Comparison of ENCODE assay signal across 22 cellular contexts in genomic region chr9:105026451-105026850, GRCh38.
A peak's percentile ranks its signal among the peaks of the same experiment; 100 is the strongest.
DNase-seq lines count a peak whose midpoint lies in the region; ATAC-seq and TF ChIP-seq lines count a peak whose summit lies in the region.
"Had no signal": no experiment of that assay in that cellular context is flagged by ENCODE, and none has a peak within 500 bp of the region (broad histone marks: within the 10 kb centered on the region; RNA-seq: fewer than 3 reads in every experiment).

No MANE protein-coding gene starts in this region.

- H3K9me3 ChIP-seq in SK-N-SH = no peaks in the 10 kb centered on the region
- H3K9me3 ChIP-seq: A549, gastrocnemius medialis, psoas muscle had no signal

- H3K4me1 ChIP-seq in SK-N-SH (ENCODE audit: control insufficient read depth in 1 of 2, insufficient read depth in 2 of 2, low read depth in 1 of 2, low read length in 1 of 2) = peaks cover 0 to 12% of the 10 kb centered on the region in 2 experiments; a peak in 1 of 4 replicates
- H3K4me1 ChIP-seq: A549, gastrocnemius medialis, psoas muscle had no signal

- no peak overlapping the region for H3K27ac ChIP-seq in SK-N-SH (ENCODE audit: low read depth in 2 of 2, low read length in 1 of 2)
- H3K27ac ChIP-seq: A549, gastrocnemius medialis, psoas muscle had no signal

- H3K27me3 ChIP-seq in SK-N-SH (ENCODE audit: insufficient read depth) = no peaks in the 10 kb centered on the region
- H3K27me3 ChIP-seq: gastrocnemius medialis had no signal

- H3K36me3 ChIP-seq in SK-N-SH (replicated peaks in 1 of 2; ENCODE audit: control insufficient read depth in 1 of 2, insufficient read depth in 2 of 2, low read length in 1 of 2) = no peaks in the 10 kb centered on the region
- H3K36me3 ChIP-seq: gastrocnemius medialis had no signal

- no peaks in the 10 kb centered on the region for H3K9me2 ChIP-seq in SK-N-SH

- CTCF ChIA-PET in SK-N-SH (lab: Yijun Ruan, JAX) = interaction anchor here (1.1 kb wide), 1 partner anchor 15 kb away, joined by 3 read pairs; no protein-coding TSS in a partner anchor

- no peaks in the 10 kb centered on the region for H4K20me1 ChIP-seq in SK-N-SH (ENCODE audit: insufficient read depth)

- TF ChIP-seq EP300 in SK-N-SH (IDR thresholded peaks at IDR 0.05; ENCODE audit: borderline replicate concordance in 1 of 2, low read depth in 1 of 2, low read length in 1 of 2) = no peak

- ATAC-seq in SK-N-SH treated with all-trans-retinoic acid at 6 μM for 48 hours (no peak), GM19467 (IDR thresholded peaks at IDR 0.05; ENCODE audit: unreplicated experiment) (no peak)
- ATAC-seq: A549; effector memory CD8-positive, alpha-beta T cell; gastrocnemius medialis; naive thymus-derived CD4-positive, alpha-beta T cell; psoas muscle; stimulated activated naive CD8-positive, alpha-beta T cell treated with anti-CD3 and anti-CD28 coated beads, Interleukin-15, Interleukin-2, amounts not matched to agents 100 U/mL and 50 U/mL, for 24 hours had no signal

- H3K9ac ChIP-seq in SK-N-SH = no peak overlapping the region

- POLR2A ChIA-PET in SK-N-SH (lab: Yijun Ruan, JAX) = no interaction called here

- peak overlapping the region; percentile 44; the same call in 1 of the 2 replicates for H2AFZ ChIP-seq in SK-N-SH (ENCODE audit: low read depth)

- DNase-seq in SK-N-SH (no peak), SK-MEL-5 (ENCODE audit: low read depth, low spot score) (peak; percentile 91), foreskin fibroblast (peak; percentile 69 to 81), stromal cell of bone marrow (ENCODE audit: low read depth) (peak; percentile 13), NCI-H2227 treated with DMSO at 0.1 percent for 48 hours (lab: John Stamatoyannopoulos, UW) (no peak)
- DNase-seq in effector CD4-positive, alpha-beta T cell = no peak
- DNase-seq: activated B cell treated with CpG ODN at 0.5 μM for 24 hours; activated CD8-positive, alpha-beta memory T cell treated with anti-CD3 and anti-CD28 coated beads for 24 hours; CD4-positive, alpha-beta T cell; central memory CD4-positive, alpha-beta T cell; DND-41; effector memory CD8-positive, alpha-beta T cell; gastrocnemius medialis; GOT3; naive thymus-derived CD4-positive, alpha-beta T cell; NCI-H2029; psoas muscle; stimulated activated CD4-positive, alpha-beta T cell treated with anti-CD3 and anti-CD28 coated beads, Interleukin-15, amount 100 ng/mL, for 24 hours; stimulated activated naive CD8-positive, alpha-beta T cell treated with anti-CD3 and anti-CD28 coated beads, Interleukin-15, Interleukin-2, amounts not matched to agents 100 U/mL and 50 U/mL, for 24 hours had no signal

- TF ChIP-seq RAD21 in SK-N-SH (IDR thresholded peaks at IDR 0.05; ENCODE audit: low read length) = no peak

- WGBS in SK-N-SH (ENCODE audit: low lambda C conversion rate) = 60% methylated on average over 1 of the region's 1 CpG

- H3K4me3 ChIP-seq in SK-N-SH (ENCODE audit: low read depth in 2 of 2, low read length in 1 of 2) (no peak overlapping the region), foreskin fibroblast (ENCODE audit: low read depth in 1 of 2, low read length in 2 of 2) (no peak overlapping the region)
- H3K4me3 ChIP-seq: A549, gastrocnemius medialis, psoas muscle had no signal

- H3K79me2 ChIP-seq in SK-N-SH (ENCODE audit: insufficient read depth) = no peaks in the 10 kb centered on the region

- in situ Hi-C loops in SK-MEL-5 (cut with HindIII; ENCODE audit: low pct_unique_long_range_greater_than_20kb, low sequenced_read_pairs) = no loop called here

- H3K4me2 ChIP-seq in SK-N-SH = no peak overlapping the region
- H3K4me2 ChIP-seq: A549 had no signal

- TF ChIP-seq CTCF in SK-N-SH (IDR thresholded peaks at IDR 0.05) = no peak
- TF ChIP-seq CTCF in foreskin fibroblast (IDR thresholded peaks at IDR 0.05; ENCODE audit: low read depth, low read length) = no peak

- H3F3A ChIP-seq in SK-N-SH (replicated peaks; ENCODE audit: insufficient read depth) = peaks cover 3% of the 10 kb centered on the region

TF ChIP-seq in SK-N-SH, 30 proteins besides CTCF, POLR2A, EP300 and RAD21 (continues in another document):
- TF ChIP-seq CHD2 (IDR thresholded peaks at IDR 0.05; ENCODE audit: low read length, partially characterized antibody) = no peak
- no peak for TF ChIP-seq USF1 (IDR thresholded peaks at IDR 0.05; ENCODE audit: borderline replicate concordance, low read depth)
- no peak for TF ChIP-seq FOXM1 (IDR thresholded peaks at IDR 0.05; ENCODE audit: low read depth)
- TF ChIP-seq GABPA (IDR thresholded peaks at IDR 0.05; ENCODE audit: low read depth) = no peak
- no peak for TF ChIP-seq FOSL2 (IDR thresholded peaks at IDR 0.05; ENCODE audit: borderline replicate concordance, low read depth)
- no peak for TF ChIP-seq MXI1 (IDR thresholded peaks at IDR 0.05; ENCODE audit: low read depth, low read length)
- TF ChIP-seq POLR2AphosphoS5 (IDR thresholded peaks at IDR 0.05; ENCODE audit: low read depth, low read length) = no peak
- TF ChIP-seq, protein P1, sequence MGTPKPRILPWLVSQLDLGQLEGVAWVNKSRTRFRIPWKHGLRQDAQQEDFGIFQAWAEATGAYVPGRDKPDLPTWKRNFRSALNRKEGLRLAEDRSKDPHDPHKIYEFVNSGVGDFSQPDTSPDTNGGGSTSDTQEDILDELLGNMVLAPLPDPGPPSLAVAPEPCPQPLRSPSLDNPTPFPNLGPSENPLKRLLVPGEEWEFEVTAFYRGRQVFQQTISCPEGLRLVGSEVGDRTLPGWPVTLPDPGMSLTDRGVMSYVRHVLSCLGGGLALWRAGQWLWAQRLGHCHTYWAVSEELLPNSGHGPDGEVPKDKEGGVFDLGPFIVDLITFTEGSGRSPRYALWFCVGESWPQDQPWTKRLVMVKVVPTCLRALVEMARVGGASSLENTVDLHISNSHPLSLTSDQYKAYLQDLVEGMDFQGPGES (IDR thresholded peaks at IDR 0.05; ENCODE audit: low read depth, low read length) = no peak
- TF ChIP-seq GATA2 (CRISPR knock-in tag; IDR thresholded peaks at IDR 0.05) = no peak
- TF ChIP-seq FOXJ3 (CRISPR knock-in tag; IDR thresholded peaks at IDR 0.05) = no peak
- TF ChIP-seq TAF1 (IDR thresholded peaks at IDR 0.05; ENCODE audit: borderline replicate concordance, low read depth, low read length) = no peak
- TF ChIP-seq SIN3A (IDR thresholded peaks at IDR 0.05; ENCODE audit: borderline replicate concordance, low read depth, low read length) = no peak
- TF ChIP-seq RFX5 (IDR thresholded peaks at IDR 0.05; ENCODE audit: low read length) = no peak
- TF ChIP-seq TCF12 (IDR thresholded peaks at IDR 0.05) = no peak
- no peak for TF ChIP-seq ELF1 (IDR thresholded peaks at IDR 0.05)
- no peak for TF ChIP-seq MEF2A (IDR thresholded peaks at IDR 0.05; ENCODE audit: borderline replicate concordance, low read depth)
- TF ChIP-seq JUND (IDR thresholded peaks at IDR 0.05) = no peak
- no peak for TF ChIP-seq SMC3 (IDR thresholded peaks at IDR 0.05; ENCODE audit: low read depth, low read length)

TF ChIP-seq in SK-N-SH treated with all-trans-retinoic acid at 6 μM for 48 hours, 23 proteins besides CTCF, POLR2A, EP300 and RAD21:
- TF ChIP-seq OSR1 (CRISPR knock-in tag; IDR thresholded peaks at IDR 0.05) (no peak), TOX (CRISPR knock-in tag; IDR thresholded peaks at IDR 0.05; ENCODE audit: borderline replicate concordance) (no peak), ZNF565 (CRISPR knock-in tag; conservative IDR thresholded peaks at IDR 0.05; ENCODE audit: low read depth) (no peak), ISL1 (CRISPR knock-in tag; IDR thresholded peaks at IDR 0.05) (no peak), CSDC2 (CRISPR knock-in tag; IDR thresholded peaks at IDR 0.05) (no peak), TCF4 (CRISPR knock-in tag; IDR thresholded peaks at IDR 0.05; ENCODE audit: borderline replicate concordance) (no peak), ZNF8 (CRISPR knock-in tag; IDR thresholded peaks at IDR 0.05) (no peak), PPARA (CRISPR knock-in tag; IDR thresholded peaks at IDR 0.05; ENCODE audit: borderline replicate concordance) (no peak), ZC3H10 (CRISPR knock-in tag; IDR thresholded peaks at IDR 0.05) (no peak), SNAI2 (CRISPR knock-in tag; IDR thresholded peaks at IDR 0.05) (no peak), ZNF70 (CRISPR knock-in tag; IDR thresholded peaks at IDR 0.05) (no peak), POU6F1 (CRISPR knock-in tag; IDR thresholded peaks at IDR 0.05; ENCODE audit: borderline replicate concordance, low read depth) (no peak), BACH2 (CRISPR knock-in tag; IDR thresholded peaks at IDR 0.05; ENCODE audit: borderline replicate concordance) (no peak), ZFP3 (CRISPR knock-in tag; IDR thresholded peaks at IDR 0.05) (no peak), ARNTL (CRISPR knock-in tag; IDR thresholded peaks at IDR 0.05; ENCODE audit: borderline replicate concordance, low read depth) (no peak)
- TF ChIP-seq, protein P2, sequence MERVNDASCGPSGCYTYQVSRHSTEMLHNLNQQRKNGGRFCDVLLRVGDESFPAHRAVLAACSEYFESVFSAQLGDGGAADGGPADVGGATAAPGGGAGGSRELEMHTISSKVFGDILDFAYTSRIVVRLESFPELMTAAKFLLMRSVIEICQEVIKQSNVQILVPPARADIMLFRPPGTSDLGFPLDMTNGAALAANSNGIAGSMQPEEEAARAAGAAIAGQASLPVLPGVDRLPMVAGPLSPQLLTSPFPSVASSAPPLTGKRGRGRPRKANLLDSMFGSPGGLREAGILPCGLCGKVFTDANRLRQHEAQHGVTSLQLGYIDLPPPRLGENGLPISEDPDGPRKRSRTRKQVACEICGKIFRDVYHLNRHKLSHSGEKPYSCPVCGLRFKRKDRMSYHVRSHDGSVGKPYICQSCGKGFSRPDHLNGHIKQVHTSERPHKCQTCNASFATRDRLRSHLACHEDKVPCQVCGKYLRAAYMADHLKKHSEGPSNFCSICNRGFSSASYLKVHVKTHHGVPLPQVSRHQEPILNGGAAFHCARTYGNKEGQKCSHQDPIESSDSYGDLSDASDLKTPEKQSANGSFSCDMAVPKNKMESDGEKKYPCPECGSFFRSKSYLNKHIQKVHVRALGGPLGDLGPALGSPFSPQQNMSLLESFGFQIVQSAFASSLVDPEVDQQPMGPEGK (CRISPR knock-in tag; IDR thresholded peaks at IDR 0.05; ENCODE audit: borderline replicate concordance) = no peak

Comparison
In these comparisons a context has a peak if more than half of its experiments do, and no peak if none do; other contexts are left out.
1. DNase-seq: peak in SK-MEL-5 (single experiment), foreskin fibroblast (2 of 2) and stromal cell of bone marrow (single experiment); none in SK-N-SH (single experiment), effector CD4-positive, alpha-beta T cell (single experiment) and NCI-H2227 treated with DMSO at 0.1 percent for 48 hours (single experiment).